Comparison of ENCODE assay signal across 8 cellular contexts in the genomic region with DNA sequence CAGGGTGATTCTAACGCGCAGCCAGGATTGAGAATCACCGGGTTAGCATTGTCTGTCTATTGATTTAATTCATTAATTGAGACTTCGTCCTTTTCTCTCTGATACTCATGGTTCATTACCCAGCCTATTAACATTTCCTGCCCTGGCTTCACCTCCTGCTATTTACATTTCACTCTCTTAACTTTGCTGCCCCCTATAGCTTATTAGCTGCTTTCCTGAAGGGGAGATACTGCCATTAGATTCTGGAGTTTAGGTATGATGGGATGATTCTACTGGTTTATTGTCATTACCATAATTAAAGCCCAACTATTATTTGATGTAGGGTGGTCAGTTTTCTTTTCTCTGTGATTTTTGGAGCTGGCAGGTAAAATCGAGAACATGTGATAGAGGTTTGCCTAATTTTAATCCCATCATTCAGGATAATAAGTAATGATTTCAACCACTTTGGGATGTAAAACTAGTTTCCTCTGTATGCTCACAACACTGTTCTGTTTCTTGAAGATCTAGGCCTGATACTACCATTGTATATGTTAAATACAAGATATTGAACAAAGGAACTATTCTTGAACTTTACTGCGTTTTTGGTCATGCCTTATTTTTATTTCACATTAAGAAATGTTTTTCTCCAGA. TPM values are rescaled to one million over a fixed set of nuclear protein-coding genes. Genes with fewer than 3 reads are reported as not detected.
A peak's percentile ranks its signal among the peaks of the same experiment; 100 is the strongest.
DNase-seq lines count a peak whose midpoint lies in the region; ATAC-seq and TF ChIP-seq lines count a peak whose summit lies in the region.

No MANE protein-coding gene starts in this region.

- BruUV-seq in PC-9 (replicated peaks; lab: Mats Ljungman, UMichigan): no TSS peak

- no peaks in the 10 kb centered on the region for H3K27me3 ChIP-seq in PC-9 (ENCODE audit: insufficient read depth, low read depth)
- no peaks in the 10 kb centered on the region for H3K27me3 ChIP-seq in mesendoderm (ENCODE audit: insufficient read depth, low read length, poor library complexity)

- POLR2A ChIA-PET in PC-9 (lab: Charles Lee; ENCODE audit: unreplicated experiment): interaction anchor here (0.8 kb wide), 1 partner anchor 23 kb away, joined by 6 read pairs; no protein-coding TSS in a partner anchor

- intact Hi-C loops in PC-9 (cut with micrococcal nuclease; ENCODE audit: unreplicated experiment): loop anchor here (2.0 kb wide), 2 partner anchors 221 to 229 kb away; no protein-coding TSS in a partner anchor

- H3K9me2 ChIP-seq in PC-9 (ENCODE audit: insufficient read depth): no peaks in the 10 kb centered on the region

- no peak overlapping the region for H3K56ac ChIP-seq in mesendoderm (ENCODE audit: low read length)

- no peak overlapping the region for H2BK5ac ChIP-seq in mesendoderm (ENCODE audit: low read length)

- H3K9me3 ChIP-seq in PC-9 (ENCODE audit: insufficient read depth, low read depth): no peaks in the 10 kb centered on the region

- H3K9ac ChIP-seq in mesendoderm (ENCODE audit: low read length): no peak overlapping the region

- peaks cover 16% of the 10 kb centered on the region for H3K79me1 ChIP-seq in mesendoderm (ENCODE audit: low read length)

- no peaks in the 10 kb centered on the region for H3K36me3 ChIP-seq in PC-9 (ENCODE audit: low read depth)
- no peaks in the 10 kb centered on the region for H3K36me3 ChIP-seq in mesendoderm (ENCODE audit: control insufficient read depth, insufficient read depth, low read length)

- H4K20me1 ChIP-seq in PC-9 (ENCODE audit: insufficient read depth): no peaks in the 10 kb centered on the region

- no peak overlapping the region for H2AK5ac ChIP-seq in mesendoderm (ENCODE audit: low read length)

- no peak overlapping the region for H4K5ac ChIP-seq in mesendoderm (ENCODE audit: low read length)

- CTCF ChIA-PET in PC-9 (lab: Charles Lee): interaction anchor here (0.6 to 1.6 kb wide), 5 partner anchors 22 to 256 kb away, joined by 3 to 8 read pairs (median 4); partner anchors contain the start of genes DTL and INTS7

- peak; percentile 69 for TF ChIP-seq CTCF in PC-9 (conservative IDR thresholded peaks at IDR 0.05)
- TF ChIP-seq CTCF in choroid plexus epithelial cell (conservative IDR thresholded peaks at IDR 0.05; ENCODE audit: low read depth, low read length): peak; percentile 76

- H3K4me1 ChIP-seq in PC-9 (replicated peaks; ENCODE audit: insufficient read depth) (peaks cover 41% of the 10 kb centered on the region), mesendoderm (ENCODE audit: control insufficient read depth, low read depth, low read length) (peaks cover 8% of the 10 kb centered on the region)

- H3K4me3 ChIP-seq in PC-9 (no peak overlapping the region), choroid plexus epithelial cell (ENCODE audit: low read depth, low read length) (no peak overlapping the region), mesendoderm (ENCODE audit: low read length) (no peak overlapping the region)

- H3F3A ChIP-seq in PC-9 (ENCODE audit: insufficient read depth, low read depth): peaks cover 12% of the 10 kb centered on the region

- WGBS in mesendoderm (ENCODE audit: extremely low coverage, insufficient coverage, low lambda C conversion rate): no CpG with 5 or more reads among the region's 6 CpGs

- no peak overlapping the region for H3K23ac ChIP-seq in mesendoderm (ENCODE audit: low read length)

- H3K27ac ChIP-seq in PC-9 (no peak overlapping the region), mesendoderm (ENCODE audit: low read depth, low read length) (no peak overlapping the region)

- H2AFZ ChIP-seq in PC-9: no peak overlapping the region

- H3K4me2 ChIP-seq in PC-9 (no peak overlapping the region; the same call in 1 of the 2 replicates), mesendoderm (ENCODE audit: low read length) (no peak overlapping the region)

- no peak overlapping the region for H4K8ac ChIP-seq in mesendoderm (ENCODE audit: low read depth, low read length)

- H2BK120ac ChIP-seq in mesendoderm (ENCODE audit: low read depth, low read length): no peak overlapping the region

- no peak overlapping the region for H2BK15ac ChIP-seq in mesendoderm (replicated peaks; ENCODE audit: low read depth)

- no peak overlapping the region for H3K18ac ChIP-seq in mesendoderm (ENCODE audit: low read length)

- peaks cover 82% of the 10 kb centered on the region for H3K79me2 ChIP-seq in PC-9 (ENCODE audit: low read depth)
- H3K79me2 ChIP-seq in mesendoderm (ENCODE audit: control insufficient read depth, insufficient read depth, low read length): peaks cover 27% of the 10 kb centered on the region

- no peak overlapping the region for H3K4ac ChIP-seq in mesendoderm (ENCODE audit: low read depth, low read length)

- peak; percentile 67 for ATAC-seq in GM21576 (IDR thresholded peaks at IDR 0.05; ENCODE audit: unreplicated experiment)

- peak; percentile 69 for DNase-seq in EH (ENCODE audit: low read depth)
- peak; percentile 53 for DNase-seq in LHCN-M2 (ENCODE audit: low read depth)
- no peak for DNase-seq in PC-9
- peak; percentile 72 for DNase-seq in choroid plexus epithelial cell (ENCODE audit: low read depth)
- peak; percentile 83 for DNase-seq in mesendoderm
- DNase-seq in activated CD4-positive, CD25-positive, alpha-beta regulatory T cell (lab: John Stamatoyannopoulos, UW): no peak
- no peak for DNase-seq in activated effector memory CD4-positive, alpha-beta T cell treated with anti-CD3 and anti-CD28 coated beads, Interleukin-2, amount 50 U/mL, for 16 hours

RNA-seq across cellular contexts. Expression of gene PPP2R5A, which starts 6.4 kb away (rescaled TPM):
- 11.5 and 13.0 TPM in 2 replicates for total RNA-seq in LHCN-M2 (2014; rRNA removed)
- 4.2 TPM for polyA plus RNA-seq in LHCN-M2 (2012)
- total RNA-seq in PC-9 (2021): 22.8 and 26.7 TPM in 2 replicates
- polyA plus RNA-seq in mesendoderm (2013, experiment 1 of 2): 23.7 TPM
- 23.2 TPM for polyA plus RNA-seq in mesendoderm (2013, experiment 2 of 2)

Comparison
In these comparisons a context has a peak if more than half of its experiments do, and no peak if none do; other contexts are left out.
1. DNase-seq: peak in EH (single experiment), LHCN-M2 (single experiment), choroid plexus epithelial cell (single experiment) and mesendoderm (single experiment); none in PC-9 (0 of 2), activated CD4-positive, CD25-positive, alpha-beta regulatory T cell (0 of 4) and activated effector memory CD4-positive, alpha-beta T cell treated with anti-CD3 and anti-CD28 coated beads, Interleukin-2, amount 50 U/mL, for 16 hours (single experiment).